ENCODE assay signal across 12 cellular contexts in the genomic region with DNA sequence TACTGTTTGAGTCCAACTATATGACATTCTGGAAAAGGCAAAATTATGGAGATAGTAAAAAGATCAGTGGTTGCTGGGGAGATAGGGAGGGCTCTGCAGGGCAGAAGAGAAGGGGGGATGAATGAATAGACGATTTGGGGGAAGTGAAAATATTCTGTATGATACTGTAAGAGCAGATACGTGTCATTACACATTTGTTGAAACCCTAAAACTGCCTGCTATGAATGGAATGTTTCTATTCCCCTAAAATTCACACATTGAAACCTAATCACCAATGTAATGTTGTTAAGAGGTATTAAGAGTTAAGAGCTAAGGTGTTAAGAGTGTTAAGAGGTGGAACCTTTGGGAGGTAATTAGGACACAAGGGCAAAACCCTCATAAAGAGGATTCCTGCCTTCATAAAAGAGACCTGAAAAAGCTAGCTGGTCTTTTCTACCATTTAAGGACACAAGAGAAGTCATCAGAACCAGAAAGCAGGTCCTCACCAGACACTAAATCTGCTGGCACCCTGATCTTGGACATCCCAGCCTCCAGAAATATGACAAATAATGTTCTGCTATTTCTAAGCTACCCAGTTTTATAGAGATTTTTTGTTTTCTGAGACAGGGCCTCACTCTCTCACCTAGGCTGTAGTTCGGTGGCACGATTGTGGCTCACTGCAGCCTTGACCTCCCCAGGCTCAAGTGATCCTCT.
DNase-seq lines count a peak whose midpoint lies in the region; ATAC-seq and TF ChIP-seq lines count a peak whose summit lies in the region.
"Had no signal": no experiment of that assay in that cellular context is flagged by ENCODE, and none has a peak within 500 bp of the region (broad histone marks: within the 10 kb centered on the region; RNA-seq: fewer than 3 reads in every experiment).

No MANE protein-coding gene starts in this region.

- no peak for TF ChIP-seq CTCF in nephron (IDR thresholded peaks at IDR 0.05; ENCODE audit: unreplicated experiment in 3 of 3)

- peaks cover 6% of the 10 kb centered on the region for H3K4me1 Mint-ChIP-seq in nephron
- H3K4me1 Mint-ChIP-seq: activated CD4-positive, alpha-beta T cell treated with anti-CD3 and anti-CD28 coated beads, Interleukin-2, amount 10 ng/mL, durations not matched to agents 7 days and 5 days; activated naive CD8-positive, alpha-beta T cell treated with anti-CD3 and anti-CD28 coated beads, Interleukin-2, amount 10 ng/mL, durations not matched to agents 7 days and 5 days had no signal

- no peak overlapping the region for H3K4me3 Mint-ChIP-seq in nephron
- H3K4me3 Mint-ChIP-seq: activated CD4-positive, alpha-beta T cell treated with anti-CD3 and anti-CD28 coated beads, Interleukin-2, amount 10 ng/mL, durations not matched to agents 7 days and 5 days; activated naive CD8-positive, alpha-beta T cell treated with anti-CD3 and anti-CD28 coated beads, Interleukin-2, amount 10 ng/mL, durations not matched to agents 7 days and 5 days had no signal

- no peak for DNase-seq in cerebellum (ENCODE audit: low spot score)
- DNase-seq in NCI-H1092 (lab: John Stamatoyannopoulos, UW): no peak
- DNase-seq in hepatic stellate cell (ENCODE audit: low spot score): no peak
- DNase-seq: activated CD4-positive, alpha-beta T cell treated with anti-CD3 and anti-CD28 coated beads, Interleukin-2, amount 10 ng/mL, durations not matched to agents 7 days and 5 days; activated naive CD8-positive, alpha-beta T cell treated with anti-CD3 and anti-CD28 coated beads, Interleukin-2, amount 10 ng/mL, durations not matched to agents 7 days and 5 days; effector memory CD4-positive, alpha-beta T cell; heart right ventricle; NCI-H2171 treated with DMSO at 0.1 percent for 48 hours had no signal

- H3K27me3 Mint-ChIP-seq in nephron (ENCODE audit: low read depth): no peaks in the 10 kb centered on the region
- H3K27me3 Mint-ChIP-seq: activated CD4-positive, alpha-beta T cell treated with anti-CD3 and anti-CD28 coated beads, Interleukin-2, amount 10 ng/mL, durations not matched to agents 7 days and 5 days; activated naive CD8-positive, alpha-beta T cell treated with anti-CD3 and anti-CD28 coated beads, Interleukin-2, amount 10 ng/mL, durations not matched to agents 7 days and 5 days had no signal

- ATAC-seq in GM18868 (IDR thresholded peaks at IDR 0.05; ENCODE audit: unreplicated experiment) (peak; percentile 96), GM21717 (IDR thresholded peaks at IDR 0.05; ENCODE audit: unreplicated experiment) (peak; percentile 90), HG03442 (IDR thresholded peaks at IDR 0.05; ENCODE audit: unreplicated experiment) (peak; percentile 85)
- ATAC-seq: heart right ventricle had no signal

- H3K27ac Mint-ChIP-seq in nephron: peak overlapping the region in 2 of 3 experiments; percentile 1
- H3K27ac Mint-ChIP-seq: activated CD4-positive, alpha-beta T cell treated with anti-CD3 and anti-CD28 coated beads, Interleukin-2, amount 10 ng/mL, durations not matched to agents 7 days and 5 days; activated naive CD8-positive, alpha-beta T cell treated with anti-CD3 and anti-CD28 coated beads, Interleukin-2, amount 10 ng/mL, durations not matched to agents 7 days and 5 days had no signal

- no peaks in the 10 kb centered on the region for H3K9me3 Mint-ChIP-seq in nephron
- H3K9me3 Mint-ChIP-seq: activated CD4-positive, alpha-beta T cell treated with anti-CD3 and anti-CD28 coated beads, Interleukin-2, amount 10 ng/mL, durations not matched to agents 7 days and 5 days; activated naive CD8-positive, alpha-beta T cell treated with anti-CD3 and anti-CD28 coated beads, Interleukin-2, amount 10 ng/mL, durations not matched to agents 7 days and 5 days had no signal

- H3K36me3 Mint-ChIP-seq in nephron (ENCODE audit: low read depth): peaks cover 35% of the 10 kb centered on the region
